Comparison of ENCODE assay signal across 8 cellular contexts in genomic region chr4:153153339-153153851, GRCh38. TPM values are rescaled to one million over a fixed set of nuclear protein-coding genes. Genes with fewer than 3 reads are reported as not detected.
DNase-seq lines count a peak whose midpoint lies in the region; ATAC-seq, FAIRE-seq and TF ChIP-seq lines count a peak whose summit lies in the region.

No MANE protein-coding gene starts in this region.

- no peaks in the 10 kb centered on the region for H3K79me2 ChIP-seq in K562 (ENCODE audit: control insufficient read depth, insufficient read depth, low read length)

- H2AFZ ChIP-seq in K562 (ENCODE audit: low read depth, low read length): 0 out of 2 replicates have a peak overlapping the region, but pooled peaks have one; percentile 16

- DNase-seq in Daoy (ENCODE audit: low read depth) (peak; percentile 51), LNCaP clone FGC (ENCODE audit: low read depth) (no peak), T1000 (lab: John Stamatoyannopoulos, UW) (peak; percentile 25), K562 (ENCODE audit: extremely low read depth in 1 of 4, low spot score in 3 of 4) (peak in 1 of 4 experiments; percentile 8), small intestine (peak; percentile 68), NCI-H2107 (lab: John Stamatoyannopoulos, UW) (no peak)

- no peak for TF ChIP-seq CTCF in LNCaP clone FGC (IDR thresholded peaks at IDR 0.05; ENCODE audit: control insufficient read depth, extremely low read depth, insufficient read depth)
- no peak for TF ChIP-seq CTCF in K562 (IDR thresholded peaks at IDR 0.05 in 2 of 3, conservative IDR thresholded peaks at IDR 0.05 in 1 of 3; ENCODE audit: insufficient read depth in 2 of 3, low read depth in 1 of 3, low read length in 3 of 3)

- peaks cover 25 to 35% of the 10 kb centered on the region in 2 experiments; a peak in 4 of 5 replicates for H3K27me3 ChIP-seq in K562 (ENCODE audit: control insufficient read depth in 2 of 2, insufficient read depth in 2 of 2, low read length in 2 of 2)
- peaks cover 71% of the 10 kb centered on the region for H3K27me3 ChIP-seq in iPS-20b (ENCODE audit: insufficient read depth, low read length)
- peaks cover 0 to 7% of the 10 kb centered on the region in 2 donors for H3K27me3 ChIP-seq in small intestine (ENCODE audit: control insufficient read depth in 2 of 2, insufficient read depth in 2 of 2, low read length in 2 of 2)

- no peak for TF ChIP-seq RAD21 in K562 (CRISPR knock-in tag; conservative IDR thresholded peaks at IDR 0.05 in 1 of 2, IDR thresholded peaks at IDR 0.05 in 1 of 2)

- WGBS in K562 (ENCODE audit: insufficient coverage, low coverage, missing lambda C conversion rate): 3% methylated on average over 48 of the region's 53 CpGs
- 0 to 1% (median 0%) methylated on average over 44 to 53 of the region's 53 CpGs for WGBS in small intestine, 3 donors

- H3K9me3 ChIP-seq in K562 (replicated peaks; ENCODE audit: control insufficient read depth, insufficient read depth, low read depth, low read length) (no peaks in the 10 kb centered on the region), iPS-20b (ENCODE audit: insufficient read depth, low read depth, low read length) (no peaks in the 10 kb centered on the region), small intestine (ENCODE audit: control insufficient read depth, low read depth) (no peaks in the 10 kb centered on the region)

- TF ChIP-seq EP300 in K562 (IDR thresholded peaks at IDR 0.05; ENCODE audit: low read length): no peak

- H3K36me3 ChIP-seq in K562 (ENCODE audit: control insufficient read depth, insufficient read depth, low read length): no peaks in the 10 kb centered on the region
- H3K36me3 ChIP-seq in iPS-20b (ENCODE audit: insufficient read depth, low read depth, low read length): no peaks in the 10 kb centered on the region
- no peaks in the 10 kb centered on the region for H3K36me3 ChIP-seq in small intestine (ENCODE audit: control insufficient read depth in 2 of 2, insufficient read depth in 2 of 2, low read length in 2 of 2)

- in situ Hi-C loops in K562 (cut with MboI): loop anchor here (10.0 kb wide), 1 partner anchor 421 kb away; no protein-coding TSS in a partner anchor

- H4K20me1 ChIP-seq in K562 (replicated peaks; ENCODE audit: control insufficient read depth, insufficient read depth, low read length): peaks cover 2% of the 10 kb centered on the region; the same call in 1 of the 2 replicates

- CTCF ChIA-PET in K562 (lab: Yijun Ruan, JAX; ENCODE audit: low intra/inter-chr PET ratio): no interaction called here

- no TSS peak for BruUV-seq in K562 (replicated peaks; lab: Mats Ljungman, UMichigan)

- H3K27ac ChIP-seq in K562 (ENCODE audit: extremely low read depth, low read depth, low read length): no peak overlapping the region
- no peak overlapping the region for H3K27ac ChIP-seq in iPS-20b (ENCODE audit: low read length)
- H3K27ac ChIP-seq in small intestine (ENCODE audit: low read depth in 1 of 2, low read length in 1 of 2): peak overlapping the region in 1 of 2 donors; percentile 37

- FAIRE-seq in K562 (lab: Jason Lieb, UNC): no peak
- no peak for FAIRE-seq in small intestine (lab: Jason Lieb, UNC)

- H3K9ac ChIP-seq in K562 (ENCODE audit: insufficient read depth in 1 of 2, low read depth in 2 of 2, low read length in 2 of 2): no peak overlapping the region
- peak overlapping the region; percentile 63; the same call in 1 of the 2 replicates for H3K9ac ChIP-seq in iPS-20b (ENCODE audit: low read depth, low read length)

- no peak overlapping the region for H3K4me2 ChIP-seq in K562 (ENCODE audit: insufficient read depth, low read length)

- intact Hi-C loops in K562 (cut with micrococcal nuclease): no loop called here

- no peaks in the 10 kb centered on the region for H3K9me1 ChIP-seq in K562 (ENCODE audit: control insufficient read depth, insufficient read depth, low read length)

- H3K4me1 ChIP-seq in K562 (replicated peaks in 1 of 2; ENCODE audit: control insufficient read depth in 2 of 2, insufficient read depth in 2 of 2, low read length in 2 of 2) (peaks cover 11 to 12% of the 10 kb centered on the region in 2 experiments), iPS-20b (ENCODE audit: insufficient read depth, low read length) (peaks cover 25% of the 10 kb centered on the region), small intestine (ENCODE audit: control insufficient read depth in 2 of 2, insufficient read depth in 1 of 2, low read depth in 1 of 2, low read length in 1 of 2) (peaks cover 0 to 3% of the 10 kb centered on the region in 2 donors)

- peak overlapping the region; percentile 43 for H3K4me3 ChIP-seq in LNCaP clone FGC (ENCODE audit: low read depth, low read length)
- peak overlapping the region; percentile 11; the same call in 1 of the 2 replicates for H3K4me3 ChIP-seq in K562
- H3K4me3 ChIP-seq in iPS-20b (ENCODE audit: low read length): peak overlapping the region; percentile 75
- H3K4me3 ChIP-seq in small intestine (ENCODE audit: low read depth in 1 of 2, low read length in 2 of 2): peak overlapping the region; percentile 52 to 58

- POLR2A ChIA-PET in K562 (lab: Yijun Ruan, JAX): interaction anchor here (0.7 kb wide), 1 partner anchor 56 kb away, joined by 4 read pairs; no protein-coding TSS in a partner anchor

- ATAC-seq in GM21723 (IDR thresholded peaks at IDR 0.05; ENCODE audit: unreplicated experiment): peak; percentile 66
- ATAC-seq in K562: peak; percentile 72

- TF ChIP-seq POLR2A in K562 (conservative IDR thresholded peaks at IDR 0.05): no peak

TF ChIP-seq in K562, 482 proteins besides CTCF, POLR2A, EP300 and RAD21 (continues in another document):
- TF ChIP-seq RBFOX2 (IDR thresholded peaks at IDR 0.05; ENCODE audit: low read depth, low read length) (peak; percentile 42), TGIF2 (CRISPR knock-in tag; IDR thresholded peaks at IDR 0.05) (0 out of 2 replicates have a peak, but pooled peaks have one; percentile 20), BHLHE40 (IDR thresholded peaks at IDR 0.05; ENCODE audit: low read length) (0 out of 2 replicates have a peak, but pooled peaks have one; percentile 1), RERE (CRISPR knock-in tag; IDR thresholded peaks at IDR 0.05; ENCODE audit: borderline replicate concordance) (0 out of 2 replicates have a peak, but pooled peaks have one; percentile 79), NRF1 (conservative IDR thresholded peaks at IDR 0.05 in 1 of 2, IDR thresholded peaks at IDR 0.05 in 1 of 2) (peak; percentile 67 to 75), EGR1 (conservative IDR thresholded peaks at IDR 0.05) (0 out of 2 replicates have a peak, but pooled peaks have one; percentile 20)

RNA-seq across cellular contexts. Expression of gene TRIM2, which starts 50.8 kb away (rescaled TPM):
- 6.7 and 9.9 TPM in 2 replicates for total RNA-seq in Daoy (2014; rRNA removed; shearing (Covaris generic))
- 0.56 TPM in 2 replicates for total RNA-seq in K562 (2011; cell fraction: chromatin; rRNA removed; ENCODE audit: low replicate concordance)
- total RNA-seq in K562 (2011; cell fraction: nucleolus; rRNA removed): 0.50 and 0.66 TPM in 2 replicates
- 0.69 TPM in 1 of 2 replicates, not detected in the other for total RNA-seq in K562 (2011; cell fraction: nucleoplasm; rRNA removed)
- 0.12 and 0.41 TPM in 2 replicates for total RNA-seq in K562 (2014; rRNA removed)
- 0.10 and 0.18 TPM in 2 replicates for total RNA-seq in K562 (2014; rRNA removed; fragmentation: Illumina TruSeq; extraction: Trizol)
- total RNA-seq in K562 (2015; rRNA removed; fragmentation: Illumina TruSeq; extraction: Trizol): 0.04 TPM in 2 replicates
- total RNA-seq in K562 (2021): 0.09 and 0.16 TPM in 2 replicates
- 0.11 and 0.17 TPM in 2 replicates for polyA plus RNA-seq in K562 (2011; rRNA removed)
- polyA plus RNA-seq in K562 (2011; cell fraction: cytosol; rRNA removed): 0.03 and 0.25 TPM in 2 replicates
- 0.39 and 0.46 TPM in 2 replicates for polyA plus RNA-seq in K562 (2011; cell fraction: nucleus; rRNA removed)
- 0.14 and 0.53 TPM in 2 replicates for polyA plus RNA-seq in K562 (2012)
- 0.03 and 0.27 TPM in 2 replicates for polyA plus RNA-seq in K562 (2014; fragmentation: Illumina TruSeq; extraction: Trizol)
- under 1 TPM; 0.01 TPM for polyA plus RNA-seq in K562 (2014; fragmentation: Nextera tagmentation; extraction: Ambion mirVana)
- polyA plus RNA-seq in K562 (2014; rRNA removed): 1.0 TPM in 1 of 2 replicates, not detected in the other
- 0.21 and 0.46 TPM in 2 replicates for polyA minus RNA-seq in K562 (2011; rRNA and poly(A)+ RNA removed)
- polyA minus RNA-seq in K562 (2011; cell fraction: cytosol; rRNA and poly(A)+ RNA removed): not detected in 2 replicates
- polyA minus RNA-seq in K562 (2011; cell fraction: nucleus; rRNA and poly(A)+ RNA removed): 0.13 and 0.33 TPM in 2 replicates
- polyA plus RNA-seq in small intestine: 10 to 100 TPM; 17.8 to 22.7 (median 21.5) TPM

Comparison
In these comparisons a context has a peak if more than half of its experiments do, and no peak if none do; other contexts are left out.
1. DNase-seq: peak in Daoy (single experiment), T1000 (single experiment) and small intestine (single experiment); none in LNCaP clone FGC (single experiment) and NCI-H2107 (single experiment).
2. H3K4me3 ChIP-seq: peak in every context shown above with its lines; median percentile 75 in iPS-20b; 55 in small intestine; 43 in LNCaP clone FGC; 11 in K562.